ENCODE assay signal across 8 cellular contexts in the genomic region with DNA sequence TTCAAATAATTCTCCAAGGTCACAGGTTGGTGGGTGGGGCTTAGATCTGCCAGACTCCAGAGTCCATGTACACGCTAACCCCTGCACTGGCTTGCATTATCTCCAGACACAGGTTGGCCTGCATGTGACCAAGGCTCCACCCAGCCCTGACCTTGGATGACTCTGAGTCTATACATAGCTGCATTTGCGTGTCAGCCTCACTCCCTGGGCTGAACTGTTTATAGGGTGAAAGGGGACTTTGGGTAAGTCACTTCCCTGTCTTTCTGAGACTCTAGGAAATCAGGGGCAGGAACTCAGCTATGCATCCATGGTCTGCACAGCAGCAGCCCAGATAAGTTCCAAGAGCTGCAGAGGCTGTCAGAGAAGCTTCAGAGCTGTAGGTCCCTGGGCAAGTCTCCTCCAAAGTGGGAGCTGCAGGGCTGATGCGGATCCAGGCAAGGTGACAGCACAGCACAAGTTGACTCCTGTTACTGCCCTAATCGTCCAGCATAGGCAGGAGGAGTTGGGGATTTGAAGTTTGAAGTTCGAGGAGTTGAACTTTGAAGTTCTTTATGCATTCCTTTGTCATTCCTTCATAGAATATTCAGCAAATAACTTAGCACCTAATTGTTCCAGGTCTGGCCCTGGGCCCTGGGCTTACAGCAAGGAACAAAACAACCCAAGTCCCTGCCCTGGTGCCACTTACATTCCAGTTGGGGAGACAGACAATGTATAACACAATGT. TPM values are rescaled to one million over a fixed set of nuclear protein-coding genes. Genes with fewer than 3 reads are reported as not detected.
DNase-seq lines count a peak whose midpoint lies in the region; ATAC-seq and TF ChIP-seq lines count a peak whose summit lies in the region.

No MANE protein-coding gene starts in this region.

- H3K9ac ChIP-seq in Loucy (ENCODE audit: low read depth, low read length, poor library complexity, severe bottlenecking): peak overlapping the region; percentile 100
- H3K9ac ChIP-seq in mucosa of rectum (ENCODE audit: low read depth in 1 of 2, low read length in 2 of 2): peak overlapping the region; percentile 63 to 64

- H3K79me2 ChIP-seq in Loucy (ENCODE audit: insufficient read depth, low read length): peaks cover 72% of the 10 kb centered on the region

- H3K4me3 ChIP-seq in Loucy (ENCODE audit: low read length, poor library complexity, severe bottlenecking) (peak overlapping the region; percentile 93), body of pancreas (no peak overlapping the region), mucosa of rectum (ENCODE audit: low read length in 2 of 2) (peak overlapping the region in 1 of 2 donors; percentile 34)

- H2AFZ ChIP-seq in Loucy (ENCODE audit: low read length): no peak overlapping the region

- DNase-seq in CD1c-positive myeloid dendritic cell (ENCODE audit: extremely low spot score) (peak; percentile 92), body of pancreas (peak; percentile 69 to 84 (median 78)), SHP77 treated with DMSO at 0.1 percent for 48 hours (lab: John Stamatoyannopoulos, UW) (no peak), NCI-H69 (lab: John Stamatoyannopoulos, UW) (no peak), substantia nigra (lab: John Stamatoyannopoulos, UW) (no peak)

- TF ChIP-seq CTCF in Loucy (conservative IDR thresholded peaks at IDR 0.05; ENCODE audit: low read length) (no peak), body of pancreas (IDR thresholded peaks at IDR 0.05) (no peak)

- H3K4me1 ChIP-seq in Loucy (ENCODE audit: insufficient read depth, low read length, poor library complexity, severe bottlenecking) (peaks cover 84% of the 10 kb centered on the region), body of pancreas (peaks cover 87% of the 10 kb centered on the region), mucosa of rectum (ENCODE audit: control insufficient read depth in 2 of 2, insufficient read depth in 2 of 2, low read length in 2 of 2) (peaks cover 82 to 84% of the 10 kb centered on the region in 2 donors)

- 15 to 27% methylated on average over 5 of the region's 5 CpGs for WGBS in body of pancreas, 2 donors

- H3F3A ChIP-seq in Loucy (ENCODE audit: low read depth): peaks cover 14% of the 10 kb centered on the region

- H3K36me3 ChIP-seq in Loucy (ENCODE audit: insufficient read depth, low read length) (no peaks in the 10 kb centered on the region), body of pancreas (replicated peaks in 1 of 2; ENCODE audit: insufficient read depth in 1 of 2, low read depth in 2 of 2) (no peaks in the 10 kb centered on the region), mucosa of rectum (ENCODE audit: control insufficient read depth in 2 of 2, insufficient read depth in 2 of 2, low read length in 2 of 2) (peaks cover 8 to 12% of the 10 kb centered on the region in 2 donors)

- H3K27me3 ChIP-seq in Loucy (ENCODE audit: insufficient read depth, low read length, poor library complexity, severe bottlenecking) (no peaks in the 10 kb centered on the region), body of pancreas (no peaks in the 10 kb centered on the region), mucosa of rectum (ENCODE audit: control insufficient read depth in 2 of 2, insufficient read depth in 2 of 2, low read length in 2 of 2) (no peaks in the 10 kb centered on the region)

- H3K27ac ChIP-seq in body of pancreas (peak overlapping the region; percentile 44 to 67 (median 64)), mucosa of rectum (ENCODE audit: low read depth in 2 of 2, low read length in 2 of 2) (peak overlapping the region; percentile 94), substantia nigra (ENCODE audit: low read depth, low read length, poor library complexity, severe bottlenecking) (no peak overlapping the region)

- intact Hi-C loops in body of pancreas (cut with DNase I): no loop called here

- H3K9me3 ChIP-seq in Loucy (ENCODE audit: insufficient read depth, low read depth, low read length) (no peaks in the 10 kb centered on the region), body of pancreas (no peaks in the 10 kb centered on the region), mucosa of rectum (ENCODE audit: control insufficient read depth in 2 of 2, low read length in 2 of 2) (no peaks in the 10 kb centered on the region)

- H4K20me1 ChIP-seq in Loucy (ENCODE audit: insufficient read depth, low read length, poor library complexity, severe bottlenecking): no peaks in the 10 kb centered on the region

- TF ChIP-seq POLR2A in body of pancreas (IDR thresholded peaks at IDR 0.05): no peak

- H3K4me2 ChIP-seq in Loucy (ENCODE audit: low read depth, low read length, poor library complexity, severe bottlenecking): peak overlapping the region; percentile 98

- H3K9me2 ChIP-seq in Loucy (replicated peaks; ENCODE audit: low read depth, low read length): no peaks in the 10 kb centered on the region

- ATAC-seq in GM21367 (IDR thresholded peaks at IDR 0.05; ENCODE audit: unreplicated experiment): peak; percentile 32
- peak; percentile 59 for ATAC-seq in body of pancreas

RNA-seq across cellular contexts. Expression of a gene that starts 53.4 kb away (rescaled TPM):
- 10 to 100 TPM; 21.3 to 30.3 TPM for total RNA-seq in body of pancreas

Comparison
In these comparisons a context has a peak if more than half of its experiments do, and no peak if none do; other contexts are left out.
1. DNase-seq: peak in CD1c-positive myeloid dendritic cell (single experiment) and body of pancreas (4 of 4); none in SHP77 treated with DMSO at 0.1 percent for 48 hours (single experiment), NCI-H69 (single experiment) and substantia nigra (0 of 49).